In genomic region chr5:165630211-165630866, GRCh38 we compare ENCODE assay signal across 8 cellular contexts.
DNase-seq lines count a peak whose midpoint lies in the region; ATAC-seq and TF ChIP-seq lines count a peak whose summit lies in the region.

No MANE protein-coding gene starts in this region.

- H3K27me3 ChIP-seq in WERI-Rb-1 (ENCODE audit: insufficient read depth, low read depth, severe bottlenecking) (no peaks in the 10 kb centered on the region), psoas muscle (ENCODE audit: insufficient read depth in 3 of 3, low read length in 2 of 3) (no peaks in the 10 kb centered on the region)

- H3K4me3 ChIP-seq in AG10803 (ENCODE audit: low read length), result no peak overlapping the region
- no peak overlapping the region for H3K4me3 ChIP-seq in WERI-Rb-1 (ENCODE audit: low read depth, low read length)
- H3K4me3 ChIP-seq in psoas muscle, result no peak overlapping the region

- H3K36me3 ChIP-seq in WERI-Rb-1 (no peaks in the 10 kb centered on the region), psoas muscle (ENCODE audit: insufficient read depth in 1 of 2, low read depth in 1 of 2) (no peaks in the 10 kb centered on the region)

- in situ Hi-C loops in GM13977 (cut with MboI; ENCODE audit: low pct_unique_long_range_greater_than_20kb, low sequenced_read_pairs, unreplicated experiment), result no loop called here

- ATAC-seq in HG02885 (IDR thresholded peaks at IDR 0.05; ENCODE audit: poor library complexity, unreplicated experiment) (peak; percentile 94), Right ventricle myocardium superior (ENCODE audit: poor library complexity) (peak; percentile 85), psoas muscle (peak in 1 of 4 donors; percentile 56)

- TF ChIP-seq CTCF in AG10803 (conservative IDR thresholded peaks at IDR 0.05; ENCODE audit: low read length), result peak; percentile 59
- peak; percentile 88 for TF ChIP-seq CTCF in GM13977 (IDR thresholded peaks at IDR 0.05; ENCODE audit: extremely low read depth, insufficient read depth, missing control alignments)
- TF ChIP-seq CTCF in WERI-Rb-1 (IDR thresholded peaks at IDR 0.05; ENCODE audit: low read depth, low read length), result peak; percentile 75
- peak; percentile 25 for TF ChIP-seq CTCF in psoas muscle (IDR thresholded peaks at IDR 0.05)

- peak; percentile 9 for DNase-seq in AG10803 (ENCODE audit: low read depth)
- peak; percentile 39 for DNase-seq in GM13977 (ENCODE audit: low spot score)
- peak; percentile 55 to 72 for DNase-seq in NCI-H2081 (lab: John Stamatoyannopoulos, UW)
- peak; percentile 61 for DNase-seq in WERI-Rb-1
- no peak for DNase-seq in Right ventricle myocardium superior
- DNase-seq in psoas muscle, result no peak
- no peak for DNase-seq in mesenteric fat pad (ENCODE audit: low spot score)

- intact Hi-C loops in Right ventricle myocardium superior (cut with DNase I) (no loop called here), psoas muscle (cut with DNase I) (no loop called here)

- WGBS in psoas muscle, 3 donors, result 13 to 14% (median 14%) methylated on average over 9 of the region's 9 CpGs

- H3K9me3 ChIP-seq in WERI-Rb-1 (ENCODE audit: severe bottlenecking) (no peaks in the 10 kb centered on the region), psoas muscle (no peaks in the 10 kb centered on the region)

- no peaks in the 10 kb centered on the region for H3K4me1 ChIP-seq in psoas muscle

- no peak overlapping the region for H3K27ac ChIP-seq in WERI-Rb-1
- H3K27ac ChIP-seq in psoas muscle, result no peak overlapping the region

Comparison
In these comparisons a context has a peak if more than half of its experiments do, and no peak if none do; other contexts are left out.
1. DNase-seq: peak in AG10803 (single experiment), GM13977 (single experiment), NCI-H2081 (2 of 2) and WERI-Rb-1 (single experiment); none in Right ventricle myocardium superior (single experiment), psoas muscle (0 of 2) and mesenteric fat pad (single experiment).
2. CTCF ChIP-seq: peak in every context shown above with its lines; median percentile 88 in GM13977; 75 in WERI-Rb-1; 59 in AG10803; 25 in psoas muscle.